In genomic region chr6:70566751-70567382, GRCh38 we compare ENCODE assay signal across 8 cellular contexts. TPM values are rescaled to one million over a fixed set of nuclear protein-coding genes. Genes with fewer than 3 reads are reported as not detected.
DNase-seq lines count a peak whose midpoint lies in the region; ATAC-seq and TF ChIP-seq lines count a peak whose summit lies in the region.

TSS of gene SDHAF4 (plus strand) at chr6:70566930. CDS start at chr6:70566941, 11 bp downstream.

- no peaks in the 10 kb centered on the region for H3K27me3 ChIP-seq in BE2C

- no peaks in the 10 kb centered on the region for H3K27me3 Mint-ChIP-seq in activated CD4-positive, alpha-beta T cell treated with anti-CD3 and anti-CD28 coated beads for 36 hours

- no peaks in the 10 kb centered on the region for H3K9me3 ChIP-seq in BE2C

- H3K27ac Mint-ChIP-seq in activated CD4-positive, alpha-beta T cell treated with anti-CD3 and anti-CD28 coated beads for 36 hours = peak within 1 kb of the TSS; percentile 82

- ATAC-seq in HG03439 (IDR thresholded peaks at IDR 0.05; ENCODE audit: unreplicated experiment) = peak; percentile 99
- peak; percentile 100 for ATAC-seq in activated CD4-positive, alpha-beta T cell treated with anti-CD3 and anti-CD28 coated beads for 36 hours

- H3K4me3 ChIP-seq in BE2C (ENCODE audit: low read depth, low read length) = peak within 1 kb of the TSS; percentile 86
- H3K4me3 ChIP-seq in choroid plexus epithelial cell (ENCODE audit: low read depth, low read length) = peak within 1 kb of the TSS; percentile 97

- POLR2A ChIA-PET in activated CD4-positive, alpha-beta T cell treated with anti-CD3 and anti-CD28 coated beads for 36 hours (lab: Charles Lee) = interaction anchor here (0.6 kb wide), 1 partner anchor 132 kb away, joined by 3 read pairs; no protein-coding TSS in a partner anchor

- TF ChIP-seq CTCF in BE2C (IDR thresholded peaks at IDR 0.05; ENCODE audit: low read depth, low read length) (0 out of 2 replicates have a peak, but pooled peaks have one; percentile 2), choroid plexus epithelial cell (conservative IDR thresholded peaks at IDR 0.05; ENCODE audit: low read depth, low read length) (no peak)

- CTCF ChIA-PET in activated CD4-positive, alpha-beta T cell treated with anti-CD3 and anti-CD28 coated beads for 36 hours (lab: Charles Lee) = interaction anchor here (0.7 to 1.9 kb wide), 12 partner anchors 9 to 154 kb away, joined by 3 to 6 read pairs (median 3); partner anchors contain the start of genes FAM135A and SMAP1

- H3K4me1 ChIP-seq in BE2C = no peaks in the 10 kb centered on the region

- H3K36me3 Mint-ChIP-seq in activated CD4-positive, alpha-beta T cell treated with anti-CD3 and anti-CD28 coated beads for 36 hours (ENCODE audit: low read depth) = peaks cover 16% of the 10 kb centered on the region

- H3K4me1 Mint-ChIP-seq in activated CD4-positive, alpha-beta T cell treated with anti-CD3 and anti-CD28 coated beads for 36 hours = peaks cover 16% of the 10 kb centered on the region

- no peaks in the 10 kb centered on the region for H3K9me3 Mint-ChIP-seq in activated CD4-positive, alpha-beta T cell treated with anti-CD3 and anti-CD28 coated beads for 36 hours (ENCODE audit: low read depth)

- peak; percentile 96 for DNase-seq in BE2C
- DNase-seq in GM19238 (ENCODE audit: insufficient read length, low spot score) = peak; percentile 87
- DNase-seq in NCI-H510A (lab: John Stamatoyannopoulos, UW) = peak; percentile 54
- DNase-seq in activated CD4-positive, alpha-beta T cell treated with anti-CD3 and anti-CD28 coated beads for 36 hours = peak; percentile 96
- DNase-seq in choroid plexus epithelial cell (ENCODE audit: low read depth) = peak; percentile 89
- peak; percentile 92 for DNase-seq in kidney tubule cell (ENCODE audit: low spot score)
- DNase-seq in stimulated activated CD4-positive, alpha-beta T cell treated with anti-CD3 and anti-CD28 coated beads, Interleukin-1b, Interleukin-23, amount 100 ng/mL, for 1 hour (ENCODE audit: low read depth in 2 of 2) = peak; percentile 84 to 93

- H3K36me3 ChIP-seq in BE2C = no peaks in the 10 kb centered on the region

- intact Hi-C loops in activated CD4-positive, alpha-beta T cell treated with anti-CD3 and anti-CD28 coated beads for 36 hours (cut with DNase I, micrococcal nuclease) = loop anchor here (1.0 to 5.0 kb wide), 4 partner anchors 100 to 154 kb away; partner anchors contain the start of genes FAM135A (in 2 of the 2) and SMAP1 (in 1 of the 2)

- peak within 1 kb of the TSS; percentile 78 for H3K4me3 Mint-ChIP-seq in activated CD4-positive, alpha-beta T cell treated with anti-CD3 and anti-CD28 coated beads for 36 hours

RNA-seq across cellular contexts. Expression of gene SDHAF4, which starts in this region (rescaled TPM):
- 12.2 TPM for polyA plus RNA-seq in BE2C (2012; ENCODE audit: insufficient read depth, insufficient read length, low read depth)
- 10 to 100 TPM; 15.8 to 17.6 TPM for total RNA-seq in activated CD4-positive, alpha-beta T cell treated with anti-CD3 and anti-CD28 coated beads for 36 hours

Comparison
In these comparisons a context has a peak if more than half of its experiments do, and no peak if none do; other contexts are left out.
1. Peak in every context shown above with its lines: DNase-seq, ATAC-seq and H3K4me3 ChIP-seq.